9 cellular contexts compared by ENCODE assay signal in the genomic region with DNA sequence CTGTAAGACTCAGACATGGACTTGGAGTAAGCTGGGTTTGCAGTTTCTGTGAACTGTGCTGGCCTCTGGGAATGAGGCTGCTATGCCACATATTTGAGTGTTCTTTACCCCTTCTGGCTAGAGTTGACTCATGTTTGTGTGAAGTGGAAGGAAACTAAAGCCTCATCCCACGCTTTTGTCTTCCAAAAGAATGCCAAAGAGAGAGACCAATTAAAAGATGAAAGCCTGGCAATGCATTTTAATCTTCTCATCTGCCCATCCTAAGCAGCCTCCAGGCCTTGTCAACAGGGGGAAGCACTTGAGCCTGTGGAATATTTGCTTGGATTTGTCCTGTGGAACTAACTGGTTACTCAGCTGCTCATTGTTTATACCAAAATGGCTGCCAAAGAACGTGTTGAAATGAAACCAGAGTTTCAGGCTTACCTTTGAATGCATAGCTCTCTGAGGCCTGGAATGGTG. TPM values are rescaled to one million over a fixed set of nuclear protein-coding genes. Genes with fewer than 3 reads are reported as not detected.
DNase-seq lines count a peak whose midpoint lies in the region; ATAC-seq and TF ChIP-seq lines count a peak whose summit lies in the region.
"Had no signal": no experiment of that assay in that cellular context is flagged by ENCODE, and none has a peak within 500 bp of the region (broad histone marks: within the 10 kb centered on the region; RNA-seq: fewer than 3 reads in every experiment).

No MANE protein-coding gene starts in this region.

- peak overlapping the region; percentile 67 for H3K9ac ChIP-seq in skeletal muscle satellite cell (ENCODE audit: low read depth, low read length)

- peaks cover 52% of the 10 kb centered on the region for H3K4me1 ChIP-seq in skeletal muscle satellite cell (ENCODE audit: control insufficient read depth, insufficient read depth, low read length)
- no peaks in the 10 kb centered on the region for H3K4me1 ChIP-seq in right cardiac atrium (ENCODE audit: control insufficient read depth, insufficient read depth, low read length)

- no peaks in the 10 kb centered on the region for H3K27me3 Mint-ChIP-seq in activated T-helper 1 cell treated with anti-CD3 and anti-CD28 coated beads, Interleukin-12 subunit alpha, Interleukin-12 subunit beta, Interleukin-2, Interleukin-4 antibody, amounts not matched to agents 30 ng/mL and 10 ng/mL and 1 ng/mL, durations not matched to agents 14 hours and 24 hours and 36 hours (ENCODE audit: insufficient read depth)

- 68% methylated on average over 2 of the region's 2 CpGs for WGBS in right cardiac atrium

- H3K9me3 ChIP-seq in skeletal muscle satellite cell (replicated peaks; ENCODE audit: low read length) (no peaks in the 10 kb centered on the region), right cardiac atrium (ENCODE audit: control insufficient read depth, low read length) (no peaks in the 10 kb centered on the region)

- intact Hi-C loops in activated T-helper 1 cell treated with anti-CD3 and anti-CD28 coated beads, Interleukin-12 subunit alpha, Interleukin-12 subunit beta, Interleukin-2, Interleukin-4 antibody, amounts not matched to agents 30 ng/mL and 10 ng/mL and 1 ng/mL, durations not matched to agents 14 hours and 24 hours and 36 hours (cut with micrococcal nuclease): no loop called here
- intact Hi-C loops in right cardiac atrium (cut with DNase I): loop anchor here in 1 of 4 donors (10.0 kb wide), 1 partner anchor 1220 kb away; no protein-coding TSS in a partner anchor

- no peak overlapping the region for H3K4me3 Mint-ChIP-seq in activated T-helper 1 cell treated with anti-CD3 and anti-CD28 coated beads, Interleukin-12 subunit alpha, Interleukin-12 subunit beta, Interleukin-2, Interleukin-4 antibody, amounts not matched to agents 30 ng/mL and 10 ng/mL and 1 ng/mL, durations not matched to agents 14 hours and 24 hours and 36 hours

- H3K27me3 ChIP-seq in skeletal muscle satellite cell (ENCODE audit: control insufficient read depth, insufficient read depth, low read length) (no peaks in the 10 kb centered on the region), right cardiac atrium (ENCODE audit: control insufficient read depth, insufficient read depth) (no peaks in the 10 kb centered on the region)

- H3K4me1 Mint-ChIP-seq in activated T-helper 1 cell treated with anti-CD3 and anti-CD28 coated beads, Interleukin-12 subunit alpha, Interleukin-12 subunit beta, Interleukin-2, Interleukin-4 antibody, amounts not matched to agents 30 ng/mL and 10 ng/mL and 1 ng/mL, durations not matched to agents 14 hours and 24 hours and 36 hours (ENCODE audit: low read depth): peaks cover 8% of the 10 kb centered on the region

- peak; percentile 18 for DNase-seq in activated CD4-positive, alpha-beta T cell treated with anti-CD3 and anti-CD28 coated beads for 48 hours
- no peak for DNase-seq in activated CD4-positive, alpha-beta T cell treated with anti-CD3 and anti-CD28 coated beads for 4 hours
- DNase-seq in NCI-H345 treated with DMSO at 0.1 percent for 48 hours (lab: John Stamatoyannopoulos, UW; ENCODE audit: unreplicated experiment) (peak; percentile 73), epithelial cell of prostate (ENCODE audit: low read depth, low spot score) (peak; percentile 66), HEK293T (ENCODE audit: extremely low spot score) (no peak), right cardiac atrium (no peak)
- no peak for DNase-seq in activated T-helper 1 cell treated with anti-CD3 and anti-CD28 coated beads, Interleukin-12 subunit alpha, Interleukin-12 subunit beta, Interleukin-2, Interleukin-4 antibody, amounts not matched to agents 30 ng/mL and 10 ng/mL and 1 ng/mL, durations not matched to agents 14 hours and 24 hours and 36 hours (ENCODE audit: low spot score)

- H3K4me3 ChIP-seq in skeletal muscle satellite cell (ENCODE audit: low read length) (peak overlapping the region; percentile 57), right cardiac atrium (ENCODE audit: low read length) (no peak overlapping the region)

- H3K9me3 Mint-ChIP-seq in activated T-helper 1 cell treated with anti-CD3 and anti-CD28 coated beads, Interleukin-12 subunit alpha, Interleukin-12 subunit beta, Interleukin-2, Interleukin-4 antibody, amounts not matched to agents 30 ng/mL and 10 ng/mL and 1 ng/mL, durations not matched to agents 14 hours and 24 hours and 36 hours: no peaks in the 10 kb centered on the region
- H3K9me3 Mint-ChIP-seq: activated T-helper 2 cell treated with anti-CD3 and anti-CD28 coated beads, Interferon-gamma antibody, Interleukin-2, Interleukin-4, amounts not matched to agents 10 μg/mL and 5 μg/mL and 100 μg/mL, durations not matched to agents 14 hours and 24 hours and 36 hours had no signal

- peaks cover 24% of the 10 kb centered on the region for H3K36me3 ChIP-seq in skeletal muscle satellite cell (ENCODE audit: insufficient read depth, low read length)

- H3K27ac ChIP-seq in epithelial cell of prostate (peak overlapping the region; percentile 79), right cardiac atrium (ENCODE audit: low read length) (no peak overlapping the region)

- no peak overlapping the region for H3K27ac Mint-ChIP-seq in activated T-helper 1 cell treated with anti-CD3 and anti-CD28 coated beads, Interleukin-12 subunit alpha, Interleukin-12 subunit beta, Interleukin-2, Interleukin-4 antibody, amounts not matched to agents 30 ng/mL and 10 ng/mL and 1 ng/mL, durations not matched to agents 14 hours and 24 hours and 36 hours
- H3K27ac Mint-ChIP-seq: activated T-helper 2 cell treated with anti-CD3 and anti-CD28 coated beads, Interferon-gamma antibody, Interleukin-2, Interleukin-4, amounts not matched to agents 10 μg/mL and 5 μg/mL and 100 μg/mL, durations not matched to agents 14 hours and 24 hours and 36 hours had no signal

- peak overlapping the region; percentile 79 for H3K4me2 ChIP-seq in skeletal muscle satellite cell (ENCODE audit: low read length)

- ATAC-seq in right cardiac atrium: no peak

- CTCF ChIA-PET in HEK293T (lab: Yijun Ruan, JAX): interaction anchor here (0.6 to 5.0 kb wide), 4 partner anchors 10 to 203 kb away, joined by 3 to 31 read pairs (median 4); a partner anchor contains a TSS

- no peaks in the 10 kb centered on the region for H3K36me3 Mint-ChIP-seq in activated T-helper 1 cell treated with anti-CD3 and anti-CD28 coated beads, Interleukin-12 subunit alpha, Interleukin-12 subunit beta, Interleukin-2, Interleukin-4 antibody, amounts not matched to agents 30 ng/mL and 10 ng/mL and 1 ng/mL, durations not matched to agents 14 hours and 24 hours and 36 hours (ENCODE audit: low read depth)

- POLR2A ChIA-PET in HEK293T (lab: Yijun Ruan, JAX): no interaction called here

TF ChIP-seq in HEK293T, 16 proteins besides CTCF, POLR2A, EP300 and RAD21:
- no peak for TF ChIP-seq ELF4 (IDR thresholded peaks at IDR 0.05)
- TF ChIP-seq BHLHE40 (IDR thresholded peaks at IDR 0.05; ENCODE audit: borderline replicate concordance): no peak
- TF ChIP-seq NFRKB (IDR thresholded peaks at IDR 0.05): no peak
- no peak for TF ChIP-seq SUZ12 (IDR thresholded peaks at IDR 0.05)
- no peak for TF ChIP-seq FOXK2 (IDR thresholded peaks at IDR 0.05)
- TF ChIP-seq L3MBTL2 (conservative IDR thresholded peaks at IDR 0.05): no peak
- TF ChIP-seq LEF1 (IDR thresholded peaks at IDR 0.05; ENCODE audit: borderline replicate concordance): no peak
- TF ChIP-seq CTBP1 (IDR thresholded peaks at IDR 0.05; ENCODE audit: borderline replicate concordance): no peak
- TF ChIP-seq FOXA1 (IDR thresholded peaks at IDR 0.05): no peak
- TF ChIP-seq HDGF (IDR thresholded peaks at IDR 0.05; ENCODE audit: borderline replicate concordance): no peak

RNA-seq across cellular contexts. Expression of a gene that starts 49.1 kb away (rescaled TPM):
- total RNA-seq in skeletal muscle satellite cell (2012; rRNA removed): 24.6 and 61.4 TPM in 2 replicates
- 2.9 and 3.2 TPM in 2 replicates for total RNA-seq in activated T-helper 1 cell treated with anti-CD3 and anti-CD28 coated beads, Interleukin-12 subunit alpha, Interleukin-12 subunit beta, Interleukin-2, Interleukin-4 antibody, amounts not matched to agents 30 ng/mL and 10 ng/mL and 1 ng/mL, durations not matched to agents 14 hours and 24 hours and 36 hours
- total RNA-seq in right cardiac atrium: 100 to 1,000 TPM; 279 to 397 (median 312) TPM
- polyA plus RNA-seq in right cardiac atrium: 152 TPM

Comparison
In these comparisons a context has a peak if more than half of its experiments do, and no peak if none do; other contexts are left out.
1. DNase-seq: peak in activated CD4-positive, alpha-beta T cell treated with anti-CD3 and anti-CD28 coated beads for 48 hours (single experiment), NCI-H345 treated with DMSO at 0.1 percent for 48 hours (single experiment) and epithelial cell of prostate (single experiment); none in activated CD4-positive, alpha-beta T cell treated with anti-CD3 and anti-CD28 coated beads for 4 hours (0 of 2), HEK293T (single experiment), activated T-helper 1 cell treated with anti-CD3 and anti-CD28 coated beads, Interleukin-12 subunit alpha, Interleukin-12 subunit beta, Interleukin-2, Interleukin-4 antibody, amounts not matched to agents 30 ng/mL and 10 ng/mL and 1 ng/mL, durations not matched to agents 14 hours and 24 hours and 36 hours (single experiment) and right cardiac atrium (0 of 3).
2. RNA of a gene that starts 49.1 kb away (total RNA-seq): 279 to 397 TPM in right cardiac atrium; 2.9 to 3.2 TPM in activated T-helper 1 cell treated with anti-CD3 and anti-CD28 coated beads, Interleukin-12 subunit alpha, Interleukin-12 subunit beta, Interleukin-2, Interleukin-4 antibody, amounts not matched to agents 30 ng/mL and 10 ng/mL and 1 ng/mL, durations not matched to agents 14 hours and 24 hours and 36 hours; every median in the first group is over 10 times any median in the second.